Comparison of ENCODE assay signal across 20 cellular contexts in genomic region chr3:168062679-168063078, GRCh38. TPM values are rescaled to one million over a fixed set of nuclear protein-coding genes. Genes with fewer than 3 reads are reported as not detected.
DNase-seq lines count a peak whose midpoint lies in the region; ATAC-seq, FAIRE-seq and TF ChIP-seq lines count a peak whose summit lies in the region.
"Had no signal": no experiment of that assay in that cellular context is flagged by ENCODE, and none has a peak within 500 bp of the region (broad histone marks: within the 10 kb centered on the region; RNA-seq: fewer than 3 reads in every experiment).

No MANE protein-coding gene starts in this region.

- TF ChIP-seq CTCF in Calu3 (IDR thresholded peaks at IDR 0.05; ENCODE audit: unreplicated experiment), result no peak
- TF ChIP-seq CTCF in chondrocyte (IDR thresholded peaks at IDR 0.05), result no peak
- no peak for TF ChIP-seq CTCF in mesothelial cell of epicardium (IDR thresholded peaks at IDR 0.05; ENCODE audit: unreplicated experiment)

- H3K27me3 Mint-ChIP-seq in Calu3 (ENCODE audit: unreplicated experiment) (no peaks in the 10 kb centered on the region), chondrocyte (ENCODE audit: low read depth) (no peaks in the 10 kb centered on the region), mesothelial cell of epicardium (ENCODE audit: low read depth) (no peaks in the 10 kb centered on the region)

- H3K4me1 Mint-ChIP-seq in Calu3 (ENCODE audit: low read depth, unreplicated experiment) (peaks cover 55% of the 10 kb centered on the region), chondrocyte (ENCODE audit: low read depth) (peaks cover 36% of the 10 kb centered on the region), mesothelial cell of epicardium (peaks cover 38% of the 10 kb centered on the region)

- intact Hi-C loops in Calu3 (cut with micrococcal nuclease; ENCODE audit: unreplicated experiment), result loop anchor here (2.0 kb wide), 1 partner anchor 30 kb away; no protein-coding TSS in a partner anchor

- H3K9me3 Mint-ChIP-seq in Calu3 (ENCODE audit: low read depth, unreplicated experiment), result no peaks in the 10 kb centered on the region
- H3K9me3 Mint-ChIP-seq in chondrocyte (ENCODE audit: low read depth), result no peaks in the 10 kb centered on the region
- H3K9me3 Mint-ChIP-seq in mesothelial cell of epicardium, result peaks cover 24% of the 10 kb centered on the region
- H3K9me3 Mint-ChIP-seq: CD4-positive, alpha-beta memory T cell had no signal

- no TSS peak for BruUV-seq in Calu3 (replicated peaks; lab: Mats Ljungman, UMichigan)

- H3K4me3 Mint-ChIP-seq in Calu3 (ENCODE audit: low read depth, unreplicated experiment) (peak overlapping the region; percentile 19), chondrocyte (ENCODE audit: unreplicated experiment) (no peak overlapping the region), mesothelial cell of epicardium (no peak overlapping the region)
- H3K4me3 Mint-ChIP-seq: CD4-positive, alpha-beta memory T cell had no signal

- H3K27ac Mint-ChIP-seq in Calu3 (ENCODE audit: unreplicated experiment) (peak overlapping the region; percentile 61), chondrocyte (ENCODE audit: unreplicated experiment) (peak overlapping the region; percentile 61), mesothelial cell of epicardium (peak overlapping the region; percentile 24)
- H3K27ac Mint-ChIP-seq: CD4-positive, alpha-beta memory T cell had no signal

- CTCF ChIA-PET in Calu3 (lab: Charles Lee), result interaction anchor here (0.7 to 2.0 kb wide), 7 partner anchors 9 to 103 kb away, joined by 3 to 6 read pairs (median 4); no protein-coding TSS in a partner anchor

- peaks cover 5% of the 10 kb centered on the region for H3K36me3 Mint-ChIP-seq in Calu3 (ENCODE audit: insufficient read depth, unreplicated experiment)
- H3K36me3 Mint-ChIP-seq in chondrocyte (ENCODE audit: low read depth), result no peaks in the 10 kb centered on the region
- H3K36me3 Mint-ChIP-seq in mesothelial cell of epicardium, result peaks cover 19% of the 10 kb centered on the region
- H3K36me3 Mint-ChIP-seq: CD4-positive, alpha-beta memory T cell had no signal

- FAIRE-seq in H54 (lab: Jason Lieb, UNC), result peak; percentile 20
- FAIRE-seq: A549, GM18507, K562 had no signal

- ATAC-seq in HG03571 (IDR thresholded peaks at IDR 0.05; ENCODE audit: unreplicated experiment) (no peak), GM21390 (IDR thresholded peaks at IDR 0.05; ENCODE audit: unreplicated experiment) (no peak)
- ATAC-seq: A549, K562 had no signal

- TF ChIP-seq POLR2A in H54 (IDR thresholded peaks at IDR 0.05; ENCODE audit: low read depth, low read length), result no peak

- peak; percentile 19 for DNase-seq in Calu3
- DNase-seq in H54 (ENCODE audit: insufficient read length, low spot score), result no peak
- no peak for DNase-seq in chondrocyte (ENCODE audit: low spot score)
- no peak for DNase-seq in mesothelial cell of epicardium (ENCODE audit: low spot score in 2 of 2, unreplicated experiment in 2 of 2)
- no peak for DNase-seq in A172 (ENCODE audit: low spot score)
- DNase-seq: Caco-2; CD4-positive, alpha-beta memory T cell; DND-41; MG63; NCI-H1417 treated with DMSO at 0.1 percent for 48 hours; NCI-H187; NCI-H226; NCI-H524; Peyer's patch; SJCRH30 had no signal

RNA-seq across cellular contexts. Expression of gene GOLIM4, which starts 33.0 kb away (rescaled TPM):
- 46.5 and 53.8 TPM in 2 replicates for total RNA-seq in Calu3 (2022)
- total RNA-seq in chondrocyte, result 46.3 to 67.1 TPM (median 47.6 TPM) in 3 replicates
- total RNA-seq in mesothelial cell of epicardium, result 88.0 to 93.7 TPM (median 90.7 TPM) in 3 replicates
- 55.2 and 63.9 TPM in 2 replicates for total RNA-seq in A172 (2014; rRNA removed; shearing (Covaris generic))
